In the genomic region with DNA sequence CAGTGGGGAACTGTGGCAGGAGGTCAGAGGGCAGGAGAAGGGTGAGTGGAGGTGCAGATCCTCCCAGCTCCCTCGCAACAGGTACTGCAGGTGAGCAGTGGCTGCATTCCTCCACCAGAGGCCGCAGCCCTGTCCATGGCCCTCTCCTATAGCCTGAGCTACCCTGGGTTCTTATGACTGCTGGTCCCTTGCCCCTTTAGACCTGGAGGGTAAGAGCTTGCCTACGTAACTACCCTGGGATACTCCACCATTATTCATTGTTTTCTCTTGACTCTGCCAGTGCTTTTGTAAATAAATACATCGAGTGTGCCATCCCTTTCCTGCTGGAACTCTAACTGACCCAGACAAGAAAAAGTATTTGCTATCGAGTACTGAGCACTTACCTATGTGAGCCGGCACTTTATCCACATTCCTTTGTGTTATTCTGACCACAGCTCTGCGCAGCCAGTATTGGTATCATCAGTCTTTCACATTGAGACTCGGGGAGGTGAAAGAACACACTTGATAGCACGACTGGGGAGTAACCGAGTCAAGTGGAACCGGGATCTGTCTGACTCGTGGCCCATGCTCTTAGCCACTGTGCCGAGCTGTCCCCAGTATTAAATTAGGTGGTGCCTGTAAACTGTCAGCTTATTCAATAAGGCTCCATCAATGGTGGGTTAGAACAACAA, we compare ENCODE assay signal across 1 cellular context.
TF ChIP-seq lines count a peak whose summit lies in the region.

No MANE protein-coding gene starts in this region.

TF ChIP-seq in SK-N-SH, 30 proteins besides CTCF, POLR2A, EP300 and RAD21 (continued from another document):
- TF ChIP-seq, protein P1, sequence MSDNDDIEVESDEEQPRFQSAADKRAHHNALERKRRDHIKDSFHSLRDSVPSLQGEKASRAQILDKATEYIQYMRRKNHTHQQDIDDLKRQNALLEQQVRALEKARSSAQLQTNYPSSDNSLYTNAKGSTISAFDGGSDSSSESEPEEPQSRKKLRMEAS (IDR thresholded peaks at IDR 0.05; ENCODE audit: low read depth), result no peak
- TF ChIP-seq EZH2phosphoT487 (IDR thresholded peaks at IDR 0.05; ENCODE audit: borderline replicate concordance, low read depth) (no peak), POLR2AphosphoS5 (IDR thresholded peaks at IDR 0.05; ENCODE audit: low read depth, low read length) (no peak), ELF1 (IDR thresholded peaks at IDR 0.05) (no peak), RFX5 (IDR thresholded peaks at IDR 0.05; ENCODE audit: low read length) (no peak), TCF12 (IDR thresholded peaks at IDR 0.05) (no peak), FOXJ3 (CRISPR knock-in tag; IDR thresholded peaks at IDR 0.05) (no peak), NRF1 (IDR thresholded peaks at IDR 0.05; ENCODE audit: low read depth, low read length) (no peak), YY1 (IDR thresholded peaks at IDR 0.05; ENCODE audit: low read depth) (no peak), MEF2A (IDR thresholded peaks at IDR 0.05; ENCODE audit: borderline replicate concordance, low read depth) (no peak), FOXM1 (IDR thresholded peaks at IDR 0.05; ENCODE audit: low read depth) (no peak)
- TF ChIP-seq, protein P2, sequence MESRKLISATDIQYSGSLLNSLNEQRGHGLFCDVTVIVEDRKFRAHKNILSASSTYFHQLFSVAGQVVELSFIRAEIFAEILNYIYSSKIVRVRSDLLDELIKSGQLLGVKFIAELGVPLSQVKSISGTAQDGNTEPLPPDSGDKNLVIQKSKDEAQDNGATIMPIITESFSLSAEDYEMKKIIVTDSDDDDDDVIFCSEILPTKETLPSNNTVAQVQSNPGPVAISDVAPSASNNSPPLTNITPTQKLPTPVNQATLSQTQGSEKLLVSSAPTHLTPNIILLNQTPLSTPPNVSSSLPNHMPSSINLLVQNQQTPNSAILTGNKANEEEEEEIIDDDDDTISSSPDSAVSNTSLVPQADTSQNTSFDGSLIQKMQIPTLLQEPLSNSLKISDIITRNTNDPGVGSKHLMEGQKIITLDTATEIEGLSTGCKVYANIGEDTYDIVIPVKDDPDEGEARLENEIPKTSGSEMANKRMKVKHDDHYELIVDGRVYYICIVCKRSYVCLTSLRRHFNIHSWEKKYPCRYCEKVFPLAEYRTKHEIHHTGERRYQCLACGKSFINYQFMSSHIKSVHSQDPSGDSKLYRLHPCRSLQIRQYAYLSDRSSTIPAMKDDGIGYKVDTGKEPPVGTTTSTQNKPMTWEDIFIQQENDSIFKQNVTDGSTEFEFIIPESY (IDR thresholded peaks at IDR 0.05; ENCODE audit: borderline replicate concordance, low read depth), result no peak
- TF ChIP-seq, protein P3, sequence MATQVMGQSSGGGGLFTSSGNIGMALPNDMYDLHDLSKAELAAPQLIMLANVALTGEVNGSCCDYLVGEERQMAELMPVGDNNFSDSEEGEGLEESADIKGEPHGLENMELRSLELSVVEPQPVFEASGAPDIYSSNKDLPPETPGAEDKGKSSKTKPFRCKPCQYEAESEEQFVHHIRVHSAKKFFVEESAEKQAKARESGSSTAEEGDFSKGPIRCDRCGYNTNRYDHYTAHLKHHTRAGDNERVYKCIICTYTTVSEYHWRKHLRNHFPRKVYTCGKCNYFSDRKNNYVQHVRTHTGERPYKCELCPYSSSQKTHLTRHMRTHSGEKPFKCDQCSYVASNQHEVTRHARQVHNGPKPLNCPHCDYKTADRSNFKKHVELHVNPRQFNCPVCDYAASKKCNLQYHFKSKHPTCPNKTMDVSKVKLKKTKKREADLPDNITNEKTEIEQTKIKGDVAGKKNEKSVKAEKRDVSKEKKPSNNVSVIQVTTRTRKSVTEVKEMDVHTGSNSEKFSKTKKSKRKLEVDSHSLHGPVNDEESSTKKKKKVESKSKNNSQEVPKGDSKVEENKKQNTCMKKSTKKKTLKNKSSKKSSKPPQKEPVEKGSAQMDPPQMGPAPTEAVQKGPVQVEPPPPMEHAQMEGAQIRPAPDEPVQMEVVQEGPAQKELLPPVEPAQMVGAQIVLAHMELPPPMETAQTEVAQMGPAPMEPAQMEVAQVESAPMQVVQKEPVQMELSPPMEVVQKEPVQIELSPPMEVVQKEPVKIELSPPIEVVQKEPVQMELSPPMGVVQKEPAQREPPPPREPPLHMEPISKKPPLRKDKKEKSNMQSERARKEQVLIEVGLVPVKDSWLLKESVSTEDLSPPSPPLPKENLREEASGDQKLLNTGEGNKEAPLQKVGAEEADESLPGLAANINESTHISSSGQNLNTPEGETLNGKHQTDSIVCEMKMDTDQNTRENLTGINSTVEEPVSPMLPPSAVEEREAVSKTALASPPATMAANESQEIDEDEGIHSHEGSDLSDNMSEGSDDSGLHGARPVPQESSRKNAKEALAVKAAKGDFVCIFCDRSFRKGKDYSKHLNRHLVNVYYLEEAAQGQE (IDR thresholded peaks at IDR 0.05; ENCODE audit: low read depth, low read length), result no peak
- TF ChIP-seq, protein P4, sequence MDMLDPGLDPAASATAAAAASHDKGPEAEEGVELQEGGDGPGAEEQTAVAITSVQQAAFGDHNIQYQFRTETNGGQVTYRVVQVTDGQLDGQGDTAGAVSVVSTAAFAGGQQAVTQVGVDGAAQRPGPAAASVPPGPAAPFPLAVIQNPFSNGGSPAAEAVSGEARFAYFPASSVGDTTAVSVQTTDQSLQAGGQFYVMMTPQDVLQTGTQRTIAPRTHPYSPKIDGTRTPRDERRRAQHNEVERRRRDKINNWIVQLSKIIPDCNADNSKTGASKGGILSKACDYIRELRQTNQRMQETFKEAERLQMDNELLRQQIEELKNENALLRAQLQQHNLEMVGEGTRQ (IDR thresholded peaks at IDR 0.05; ENCODE audit: borderline replicate concordance, low read depth, low read length), result no peak
